In genomic region chr12:64404470-64405446, GRCh38 we compare ENCODE assay signal across 8 cellular contexts. TPM values are rescaled to one million over a fixed set of nuclear protein-coding genes. Genes with fewer than 3 reads are reported as not detected.
DNase-seq lines count a peak whose midpoint lies in the region; ATAC-seq and TF ChIP-seq lines count a peak whose summit lies in the region.

No MANE protein-coding gene starts in this region.

- H4K20me1 ChIP-seq in GM23338 (replicated peaks; ENCODE audit: insufficient read depth), result peaks cover 32% of the 10 kb centered on the region

- H3K27ac Mint-ChIP-seq in GM23338, result peak overlapping the region; percentile 100
- H3K27ac Mint-ChIP-seq in brain, result peak overlapping the region; percentile 98 to 100 (median 99)

- no peaks in the 10 kb centered on the region; the same call in 1 of the 2 replicates for H3F3A ChIP-seq in GM23338 (replicated peaks; ENCODE audit: low read depth)

- peak; percentile 64 for DNase-seq in GM23338 (ENCODE audit: low spot score)
- DNase-seq in LNCaP clone FGC (ENCODE audit: low read depth), result no peak
- peak; percentile 86 for DNase-seq in UCSD-AML1 (lab: John Stamatoyannopoulos, UW; ENCODE audit: unreplicated experiment)
- DNase-seq in middle frontal gyrus (ENCODE audit: extremely low spot score, low spot score), result no peak

- H3K36me3 ChIP-seq in GM23338 (ENCODE audit: insufficient read depth) (peaks cover 1% of the 10 kb centered on the region; the same call in 1 of the 2 replicates), iPS-20b (ENCODE audit: insufficient read depth, low read depth, low read length) (peaks cover 8% of the 10 kb centered on the region), skeletal muscle tissue (ENCODE audit: control insufficient read depth in 3 of 3, insufficient read depth in 3 of 3, low read length in 3 of 3) (peaks cover 0 to 1% (median 0%) of the 10 kb centered on the region in 3 donors)

- H3K9me3 Mint-ChIP-seq in GM23338, result no peaks in the 10 kb centered on the region; the same call in 2 of the 3 replicates
- peaks cover 0 to 18% (median 0%) of the 10 kb centered on the region in 5 experiments for H3K9me3 Mint-ChIP-seq in brain

- peak overlapping the region; percentile 99 for H3K27ac ChIP-seq in GM23338 (ENCODE audit: low read depth)
- peak overlapping the region; percentile 96 for H3K27ac ChIP-seq in iPS-20b (ENCODE audit: low read length)
- H3K27ac ChIP-seq in skeletal muscle tissue (ENCODE audit: low read depth, low read length), result peak overlapping the region; percentile 93

- peaks cover 50% of the 10 kb centered on the region for H3K79me2 ChIP-seq in GM23338 (replicated peaks; ENCODE audit: insufficient read depth)

- H3K36me3 Mint-ChIP-seq in GM23338 (ENCODE audit: low read depth) (peaks cover 38% of the 10 kb centered on the region), brain (peaks cover 27% of the 10 kb centered on the region)

- no peaks in the 10 kb centered on the region for H3K9me3 ChIP-seq in iPS-20b (ENCODE audit: insufficient read depth, low read depth, low read length)
- no peaks in the 10 kb centered on the region for H3K9me3 ChIP-seq in skeletal muscle tissue (ENCODE audit: control insufficient read depth in 3 of 3, low read length in 3 of 3)

- H3K27me3 ChIP-seq in GM23338 (ENCODE audit: insufficient read depth) (no peaks in the 10 kb centered on the region), iPS-20b (ENCODE audit: insufficient read depth, low read length) (no peaks in the 10 kb centered on the region), skeletal muscle tissue (ENCODE audit: control insufficient read depth in 3 of 3, insufficient read depth in 3 of 3, low read length in 3 of 3) (no peaks in the 10 kb centered on the region)

- peak; percentile 29 for ATAC-seq in GM23338

- no peak overlapping the region for H2AFZ ChIP-seq in GM23338

- TF ChIP-seq CTCF in GM23338 (conservative IDR thresholded peaks at IDR 0.05; ENCODE audit: low read depth in 2 of 2), result no peak
- TF ChIP-seq CTCF in LNCaP clone FGC (IDR thresholded peaks at IDR 0.05; ENCODE audit: control insufficient read depth, extremely low read depth, insufficient read depth), result no peak
- no peak for TF ChIP-seq CTCF in brain (conservative IDR thresholded peaks at IDR 0.05)

- peak overlapping the region; percentile 92 for H3K4me2 ChIP-seq in GM23338

- peak overlapping the region; percentile 89 for H3K9ac ChIP-seq in iPS-20b (ENCODE audit: low read depth, low read length)
- peak overlapping the region; percentile 86 to 95 (median 87) for H3K9ac ChIP-seq in skeletal muscle tissue (ENCODE audit: low read depth in 1 of 3, low read length in 3 of 3)

- H3K4me1 ChIP-seq in GM23338 (ENCODE audit: insufficient read depth) (peaks cover 16% of the 10 kb centered on the region; the same call in 1 of the 2 replicates), iPS-20b (ENCODE audit: insufficient read depth, low read length) (peaks cover 11% of the 10 kb centered on the region; the same call in 1 of the 2 replicates), skeletal muscle tissue (ENCODE audit: control insufficient read depth in 3 of 3, insufficient read depth in 3 of 3, low read length in 3 of 3) (peaks cover 2 to 8% (median 4%) of the 10 kb centered on the region in 3 donors)

- 0 out of 2 replicates have a peak, but pooled peaks cover 4% of the 10 kb centered on the region for H3K9me2 ChIP-seq in GM23338 (ENCODE audit: insufficient read depth)

- H3K4me3 Mint-ChIP-seq in GM23338 (peak overlapping the region; percentile 97), brain (peak overlapping the region; percentile 94 to 99 (median 98))

- peaks cover 25% of the 10 kb centered on the region for H3K27me3 Mint-ChIP-seq in GM23338 (ENCODE audit: insufficient read depth, low read depth, poor library complexity)
- peaks cover 5% of the 10 kb centered on the region for H3K27me3 Mint-ChIP-seq in brain

- peak overlapping the region; percentile 96 for H3K4me3 ChIP-seq in GM08714 (ENCODE audit: low read length)
- peak overlapping the region; percentile 90 for H3K4me3 ChIP-seq in GM23338
- H3K4me3 ChIP-seq in LNCaP clone FGC (ENCODE audit: low read depth, low read length), result peak overlapping the region; percentile 86
- H3K4me3 ChIP-seq in iPS-20b (ENCODE audit: low read length), result peak overlapping the region; percentile 80
- peak overlapping the region; percentile 85 to 93 (median 91) for H3K4me3 ChIP-seq in skeletal muscle tissue (ENCODE audit: low read length in 3 of 3)

- peaks cover 27% of the 10 kb centered on the region for H3K4me1 Mint-ChIP-seq in GM23338
- H3K4me1 Mint-ChIP-seq in brain, result peaks cover 66% of the 10 kb centered on the region

TF ChIP-seq in GM23338, 12 proteins besides CTCF, POLR2A, EP300 and RAD21:
- TF ChIP-seq STAT1 (IDR thresholded peaks at IDR 0.05; ENCODE audit: unreplicated experiment), result no peak
- peak; percentile 31; the same call in 1 of the 2 replicates for TF ChIP-seq POLR2AphosphoS5 (IDR thresholded peaks at IDR 0.05; ENCODE audit: low read depth)

RNA-seq across cellular contexts. Expression of gene XPOT, which starts 0.6 kb away (rescaled TPM):
- 139 and 145 TPM in 2 replicates for total RNA-seq in GM23338 (2014; rRNA removed; shearing (Covaris generic))
- polyA plus RNA-seq in GM23338 (2016; fragmentation: Nextera tagmentation; extraction: Ambion mirVana) (53.6 and 58.7 TPM in 2 replicates), brain (ENCODE audit: insufficient read depth, low read depth, low replicate concordance) (23.8 TPM)
- 35.0 TPM for total RNA-seq in skeletal muscle tissue

RNA-seq across cellular contexts. Expression of gene C12orf56, which starts 14.2 kb away (rescaled TPM):
- 4.6 and 9.3 TPM in 2 replicates for total RNA-seq in GM23338 (2014; rRNA removed; shearing (Covaris generic))
- polyA plus RNA-seq in GM23338 (2016; fragmentation: Nextera tagmentation; extraction: Ambion mirVana), result 6.4 and 8.1 TPM in 2 replicates
- 2.5 TPM for polyA plus RNA-seq in brain (ENCODE audit: insufficient read depth, low read depth, low replicate concordance)
- 0.52 TPM for total RNA-seq in skeletal muscle tissue

RNA-seq across cellular contexts. Expression of gene TBK1, which starts 47.2 kb away (rescaled TPM):
- 26.3 and 29.9 TPM in 2 replicates for total RNA-seq in GM23338 (2014; rRNA removed; shearing (Covaris generic))
- polyA plus RNA-seq in GM23338 (2016; fragmentation: Nextera tagmentation; extraction: Ambion mirVana), result 15.8 and 21.7 TPM in 2 replicates
- polyA plus RNA-seq in brain (ENCODE audit: insufficient read depth, low read depth, low replicate concordance), result 3.4 TPM
- 19.8 TPM for total RNA-seq in skeletal muscle tissue

Comparison
In these comparisons a context has a peak if more than half of its experiments do, and no peak if none do; other contexts are left out.
1. DNase-seq: peak in GM23338 (single experiment) and UCSD-AML1 (single experiment); none in LNCaP clone FGC (single experiment) and middle frontal gyrus (single experiment).
2. Peak in every context shown above with its lines, with median percentiles within 50 percentile points of each other: H3K4me3 ChIP-seq and H3K27ac ChIP-seq.